ENCODE assay signal across 9 cellular contexts in genomic region chr6:89387516-89388222, GRCh38. TPM values are rescaled to one million over a fixed set of nuclear protein-coding genes. Genes with fewer than 3 reads are reported as not detected.
A peak's percentile ranks its signal among the peaks of the same experiment; 100 is the strongest.
DNase-seq lines count a peak whose midpoint lies in the region; ATAC-seq and FAIRE-seq lines count a peak whose summit lies in the region.
"Had no signal": no experiment of that assay in that cellular context is flagged by ENCODE, and none has a peak within 500 bp of the region (broad histone marks: within the 10 kb centered on the region; RNA-seq: fewer than 3 reads in every experiment).

No MANE protein-coding gene starts in this region.

- peak overlapping the region; percentile 63 for H3K27ac Mint-ChIP-seq in stimulated activated memory B cell treated with anti-CD40 and anti-IgM and Interleukin-4, amounts not matched to agents 10 μg/mL and 1 μg/mL and 100 μg/mL, for 72 hours
- H3K27ac Mint-ChIP-seq: dendritic cell treated with granulocyte-macrophage colony-stimulating factor and Interleukin-4, amounts not matched to agents 40 ng/mL and 50 ng/mL, for 4 days had no signal

- H3K4me1 Mint-ChIP-seq in stimulated activated memory B cell treated with anti-CD40 and anti-IgM and Interleukin-4, amounts not matched to agents 10 μg/mL and 1 μg/mL and 100 μg/mL, for 72 hours = peaks cover 22% of the 10 kb centered on the region

- DNase-seq in GM19239 (ENCODE audit: insufficient read length, low spot score) (peak; percentile 43), left colon (no peak), D341Med (ENCODE audit: low spot score) (no peak)
- DNase-seq in activated CD8-positive, alpha-beta memory T cell treated with anti-CD3 and anti-CD28 coated beads, Interleukin-2, amount 50 U/mL, for 48 hours = no peak
- DNase-seq: SHP77 treated with DMSO at 0.1 percent for 48 hours had no signal

- peaks cover 20% of the 10 kb centered on the region for H3K36me3 Mint-ChIP-seq in stimulated activated memory B cell treated with anti-CD40 and anti-IgM and Interleukin-4, amounts not matched to agents 10 μg/mL and 1 μg/mL and 100 μg/mL, for 72 hours

- ATAC-seq in HG02759 (IDR thresholded peaks at IDR 0.05; ENCODE audit: unreplicated experiment) (peak; percentile 95), HG03575 (IDR thresholded peaks at IDR 0.05; ENCODE audit: extremely low read depth, insufficient number of reproducible peaks, low FRiP score, unreplicated experiment) (peak; percentile 89), left colon (no peak)
- peak; percentile 96 for ATAC-seq in stimulated activated memory B cell treated with anti-CD40 and anti-IgM and Interleukin-4, amounts not matched to agents 10 μg/mL and 1 μg/mL and 100 μg/mL, for 72 hours

- H3K4me3 Mint-ChIP-seq in stimulated activated memory B cell treated with anti-CD40 and anti-IgM and Interleukin-4, amounts not matched to agents 10 μg/mL and 1 μg/mL and 100 μg/mL, for 72 hours = peak overlapping the region; percentile 21
- H3K4me3 Mint-ChIP-seq: dendritic cell treated with granulocyte-macrophage colony-stimulating factor and Interleukin-4, amounts not matched to agents 40 ng/mL and 50 ng/mL, for 4 days had no signal

- peak; percentile 95 for FAIRE-seq in GM19239 (lab: Jason Lieb, UNC)

- H3K9me3 Mint-ChIP-seq in stimulated activated memory B cell treated with anti-CD40 and anti-IgM and Interleukin-4, amounts not matched to agents 10 μg/mL and 1 μg/mL and 100 μg/mL, for 72 hours = peaks cover 3% of the 10 kb centered on the region
- H3K9me3 Mint-ChIP-seq: dendritic cell treated with granulocyte-macrophage colony-stimulating factor and Interleukin-4, amounts not matched to agents 40 ng/mL and 50 ng/mL, for 4 days had no signal

- intact Hi-C loops in left colon (cut with DNase I, micrococcal nuclease) = no loop called here

- no peaks in the 10 kb centered on the region for H3K27me3 Mint-ChIP-seq in stimulated activated memory B cell treated with anti-CD40 and anti-IgM and Interleukin-4, amounts not matched to agents 10 μg/mL and 1 μg/mL and 100 μg/mL, for 72 hours
- H3K27me3 Mint-ChIP-seq: dendritic cell treated with granulocyte-macrophage colony-stimulating factor and Interleukin-4, amounts not matched to agents 40 ng/mL and 50 ng/mL, for 4 days had no signal

RNA-seq across cellular contexts. Expression of gene RRAGD, which starts 24.4 kb away (rescaled TPM):
- 1 to 10 TPM; 1.4 to 5.9 TPM for total RNA-seq in left colon

RNA-seq across cellular contexts. Expression of gene UBE2J1, which starts 35.1 kb away (rescaled TPM):
- 10 to 100 TPM; 49.4 to 58.5 TPM for total RNA-seq in left colon

RNA-seq across cellular contexts. Expression of gene ANKRD6, which starts 45.3 kb away (rescaled TPM):
- 1 to 10 TPM; 2.7 to 3.1 TPM for total RNA-seq in left colon
